In the genomic region with DNA sequence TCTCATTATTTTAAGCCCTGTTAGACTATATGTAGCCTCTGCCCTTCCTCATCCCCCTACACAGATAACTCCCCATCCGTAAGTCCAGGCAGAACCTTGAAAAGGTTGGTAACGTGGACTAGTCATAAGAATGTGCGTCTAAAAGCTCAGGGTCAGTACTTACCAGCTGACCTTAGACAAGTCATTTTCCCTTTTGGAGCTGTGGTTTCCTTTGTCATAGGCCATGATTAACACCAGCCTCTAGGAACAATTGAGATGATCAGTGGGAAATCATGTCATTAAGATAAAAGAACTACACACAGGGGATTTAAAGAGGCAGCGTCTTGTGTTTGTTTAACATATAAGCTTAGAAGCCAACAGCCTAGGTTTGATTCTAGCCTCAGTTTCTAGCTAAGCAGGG, we compare ENCODE assay signal across 15 cellular contexts. TPM values are rescaled to one million over a fixed set of nuclear protein-coding genes. Genes with fewer than 3 reads are reported as not detected.
"Had no signal": no experiment of that assay in that cellular context is flagged by ENCODE, and none has a peak within 500 bp of the region (broad histone marks: within the 10 kb centered on the region; RNA-seq: fewer than 3 reads in every experiment).

No MANE protein-coding gene starts in this region.

- H3K36me3 ChIP-seq: esophagus squamous epithelium, gastroesophageal sphincter, neural progenitor cell, ovary, upper lobe of left lung had no signal

- H3K9ac ChIP-seq: neural progenitor cell had no signal

- H3K4me3 ChIP-seq: dorsolateral prefrontal cortex, esophagus squamous epithelium, gastroesophageal sphincter, neural progenitor cell, ovary, upper lobe of left lung had no signal

- H3K27me3 ChIP-seq: ovary had no signal

- FAIRE-seq: endometrium, keratinocyte had no signal

- H3K27ac ChIP-seq: dorsolateral prefrontal cortex, esophagus squamous epithelium, gastroesophageal sphincter, neural progenitor cell, ovary, upper lobe of left lung had no signal

- H3K4me2 ChIP-seq: neural progenitor cell had no signal

- DNase-seq: activated B cell treated with CpG ODN at 0.5 μM for 24 hours; cerebellar nuclear complex; dorsolateral prefrontal cortex; esophagus squamous epithelium; left ventricle myocardium superior; ovary; stimulated activated CD4-positive, alpha-beta T cell treated with anti-CD3 and anti-CD28 coated beads, Interleukin-4, amount 100 ng/mL, for 1 hour; stimulated activated CD8-positive, alpha-beta memory T cell treated with anti-CD3 and anti-CD28 coated beads, Interleukin-4, amount 100 ng/mL, for 48 hours; stimulated activated naive CD8-positive, alpha-beta T cell treated with anti-CD3 and anti-CD28 coated beads, Interleukin-15, Interleukin-2, amounts not matched to agents 100 U/mL and 50 U/mL, for 24 hours; upper lobe of left lung had no signal

- ATAC-seq: gastroesophageal sphincter; left ventricle myocardium superior; stimulated activated naive CD8-positive, alpha-beta T cell treated with anti-CD3 and anti-CD28 coated beads, Interleukin-15, Interleukin-2, amounts not matched to agents 100 U/mL and 50 U/mL, for 24 hours had no signal

- H3K9me3 ChIP-seq: esophagus squamous epithelium, gastroesophageal sphincter, ovary, upper lobe of left lung had no signal

RNA-seq across cellular contexts. Expression of gene UNC5B, which starts 6.9 kb away (rescaled TPM):
- total RNA-seq: activated B cell treated with CpG ODN at 0.5 μM for 24 hours; activated T-helper 2 cell treated with anti-CD3 and anti-CD28 coated beads, Interferon-gamma antibody, Interleukin-2, Interleukin-4, amounts not matched to agents 10 μg/mL and 5 μg/mL and 100 μg/mL, durations not matched to agents 14 hours and 24 hours and 36 hours had no signal
